ENCODE assay signal across 8 cellular contexts in the genomic region with DNA sequence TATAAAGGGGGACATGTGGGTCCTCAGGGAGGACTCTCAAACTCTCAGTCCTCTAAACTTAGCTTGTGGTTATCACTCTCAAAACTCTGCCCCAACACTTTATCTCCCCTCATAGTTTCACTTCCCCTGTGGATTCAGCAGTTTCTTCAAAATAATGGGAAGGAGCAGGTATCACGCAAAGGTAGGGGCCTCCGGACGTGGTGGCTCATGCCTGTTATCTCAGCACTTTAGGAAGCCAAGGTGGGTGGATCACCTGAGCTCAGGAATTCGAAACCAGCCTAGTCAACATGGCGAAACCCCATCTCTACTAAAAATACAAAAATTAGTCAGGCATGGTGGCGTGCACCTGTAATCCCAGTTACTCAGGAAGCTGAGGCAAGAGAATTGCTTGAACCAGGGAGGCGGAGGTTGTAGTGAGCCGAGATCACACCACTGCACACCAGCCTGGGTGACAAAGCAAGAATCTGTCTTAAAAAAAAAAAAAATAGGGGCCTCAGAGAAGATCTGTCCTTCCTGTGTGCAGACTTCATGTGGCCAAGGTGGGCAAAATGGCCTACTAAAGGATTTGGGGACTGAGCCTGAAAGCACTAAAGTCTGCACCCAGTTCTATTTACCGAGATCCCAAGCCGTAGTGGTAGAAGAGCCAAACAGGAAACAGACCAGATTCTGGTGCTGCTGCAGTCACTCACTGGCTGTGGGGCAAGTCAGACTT. TPM values are rescaled to one million over a fixed set of nuclear protein-coding genes. Genes with fewer than 3 reads are reported as not detected.
DNase-seq lines count a peak whose midpoint lies in the region; ATAC-seq, FAIRE-seq and TF ChIP-seq lines count a peak whose summit lies in the region.

No MANE protein-coding gene starts in this region.

- H2AFZ ChIP-seq in astrocyte (ENCODE audit: low read depth, low read length), result no peak overlapping the region

- intact Hi-C loops in sciatic nerve (cut with DNase I), result no loop called here

- H3K27me3 ChIP-seq in astrocyte (ENCODE audit: insufficient read depth, low read length), result no peaks in the 10 kb centered on the region

- DNase-seq in astrocyte (ENCODE audit: low read depth) (no peak), cerebellar nuclear complex (lab: John Stamatoyannopoulos, UW) (no peak), NCI-H2029 treated with DMSO at 0.1 percent for 48 hours (lab: John Stamatoyannopoulos, UW) (no peak), sciatic nerve (ENCODE audit: low spot score) (no peak), HK-2 (ENCODE audit: unreplicated experiment) (no peak)

- H4K20me1 ChIP-seq in astrocyte (ENCODE audit: insufficient read depth, low read length), result no peaks in the 10 kb centered on the region

- peak overlapping the region; percentile 50 for H3K27ac Mint-ChIP-seq in astrocyte (ENCODE audit: unreplicated experiment)

- H3K36me3 ChIP-seq in KOPT-K1 (ENCODE audit: insufficient read depth, low read length), result no peaks in the 10 kb centered on the region
- no peaks in the 10 kb centered on the region for H3K36me3 ChIP-seq in astrocyte (ENCODE audit: insufficient read depth, low read length)

- ATAC-seq in GM21367 (IDR thresholded peaks at IDR 0.05; ENCODE audit: unreplicated experiment) (peak; percentile 49), sciatic nerve (no peak)

- H3K4me2 ChIP-seq in astrocyte (ENCODE audit: low read length), result no peak overlapping the region

- H3K9me3 Mint-ChIP-seq in astrocyte (ENCODE audit: unreplicated experiment), result no peaks in the 10 kb centered on the region

- no peaks in the 10 kb centered on the region for H3K4me1 ChIP-seq in astrocyte (ENCODE audit: insufficient read depth, low read length)

- peaks cover 13% of the 10 kb centered on the region for H3K4me1 Mint-ChIP-seq in astrocyte (ENCODE audit: low read depth, unreplicated experiment)

- H3K27ac ChIP-seq in KOPT-K1 (ENCODE audit: low read depth, low read length, poor library complexity, severe bottlenecking) (peak overlapping the region; percentile 0), astrocyte (ENCODE audit: low read depth, low read length) (no peak overlapping the region)

- H3K4me3 Mint-ChIP-seq in astrocyte (ENCODE audit: unreplicated experiment), result no peak overlapping the region

- H3K4me3 ChIP-seq in GM08714 (ENCODE audit: low read length) (peak overlapping the region; percentile 34; the same call in 1 of the 2 replicates), astrocyte (ENCODE audit: insufficient read depth, low read depth, low read length) (no peak overlapping the region)

- no peak for FAIRE-seq in astrocyte (lab: Jason Lieb, UNC)

- no peaks in the 10 kb centered on the region for H3K36me3 Mint-ChIP-seq in astrocyte (ENCODE audit: low read depth, unreplicated experiment)

- no peak for TF ChIP-seq CTCF in astrocyte (IDR thresholded peaks at IDR 0.05; ENCODE audit: insufficient read depth, low read depth, low read length)

- peaks cover 32% of the 10 kb centered on the region for H3K27me3 Mint-ChIP-seq in astrocyte (ENCODE audit: low read depth, unreplicated experiment)

- H3K9me3 ChIP-seq in KOPT-K1 (ENCODE audit: insufficient read depth, low read length, poor library complexity, severe bottlenecking) (no peaks in the 10 kb centered on the region), astrocyte (ENCODE audit: insufficient read depth, low read depth, low read length) (no peaks in the 10 kb centered on the region)

- no peaks in the 10 kb centered on the region for H3K79me2 ChIP-seq in astrocyte (ENCODE audit: insufficient read depth, low read length)

- H3K9ac ChIP-seq in astrocyte (ENCODE audit: low read length), result no peak overlapping the region

RNA-seq across cellular contexts. Expression of gene ITGB7, which starts 6.4 kb away (rescaled TPM):
- 0.79 and 1.3 TPM in 2 replicates for total RNA-seq in astrocyte
- total RNA-seq in sciatic nerve, result 33.4 TPM

RNA-seq across cellular contexts. Expression of gene CSAD, which starts 19.9 kb away (rescaled TPM):
- 16.7 and 19.4 TPM in 2 replicates for total RNA-seq in astrocyte
- total RNA-seq in sciatic nerve, result 81.7 TPM

RNA-seq across cellular contexts. Expression of gene ZNF740, which starts 20.1 kb away (rescaled TPM):
- total RNA-seq in astrocyte, result 31.0 and 32.7 TPM in 2 replicates
- 51.0 TPM for total RNA-seq in sciatic nerve

RNA-seq across cellular contexts. Expression of gene RARG, which starts 31.4 kb away (rescaled TPM):
- total RNA-seq in astrocyte (10.1 and 11.7 TPM in 2 replicates), sciatic nerve (56.3 TPM)

Comparison
In these comparisons a context has a peak if more than half of its experiments do, and no peak if none do; other contexts are left out.
1. RNA of gene ITGB7, which starts 6.4 kb away (total RNA-seq): 33.4 TPM in sciatic nerve (single experiment); 0.79 to 1.3 TPM in astrocyte; every median in the first group is over 10 times any median in the second.